29 cellular contexts compared by ENCODE assay signal in genomic region chr2:24206714-24207113, GRCh38. TPM values are rescaled to one million over a fixed set of nuclear protein-coding genes. Genes with fewer than 3 reads are reported as not detected.
"Had no signal": no experiment of that assay in that cellular context is flagged by ENCODE, and none has a peak within 500 bp of the region (broad histone marks: within the 10 kb centered on the region; RNA-seq: fewer than 3 reads in every experiment).

No MANE protein-coding gene starts in this region.

- H3K4me1 ChIP-seq: breast epithelium, pancreas, right atrium auricular region, suprapubic skin, tibial artery, upper lobe of right lung had no signal

- H3K4me2 ChIP-seq: hepatocyte, smooth muscle cell had no signal

- H3K4me1 Mint-ChIP-seq: activated CD4-positive, alpha-beta memory T cell treated with anti-CD3 and anti-CD28 coated beads, Interleukin-2, amount 10 ng/mL, durations not matched to agents 7 days and 5 days; activated naive CD4-positive, alpha-beta T cell treated with anti-CD3 and anti-CD28 coated beads, Interleukin-2, amount 10 ng/mL, durations not matched to agents 7 days and 5 days had no signal

- H3K79me2 ChIP-seq: hepatocyte had no signal

- H3K9me3 Mint-ChIP-seq: activated CD4-positive, alpha-beta memory T cell treated with anti-CD3 and anti-CD28 coated beads, Interleukin-2, amount 10 ng/mL, durations not matched to agents 7 days and 5 days; activated naive CD4-positive, alpha-beta T cell treated with anti-CD3 and anti-CD28 coated beads, Interleukin-2, amount 10 ng/mL, durations not matched to agents 7 days and 5 days; natural killer cell treated with Interleukin-12 subunit alpha and Interleukin-12 subunit beta and Interleukin-15 and Interleukin-18, amount 100 ng/mL, for 72 hours; T-helper 1 cell treated with Interleukin-12 subunit alpha and Interleukin-12 subunit beta and Interleukin-4 antibody, amounts not matched to agents 30 μg/mL and 1 μg/mL, for 36 hours had no signal

- H3K9me3 ChIP-seq: breast epithelium, gastrocnemius medialis, mucosa of descending colon, pancreas, right atrium auricular region, suprapubic skin, tibial artery, upper lobe of right lung had no signal

- H3K27ac Mint-ChIP-seq: activated CD4-positive, alpha-beta memory T cell treated with anti-CD3 and anti-CD28 coated beads, Interleukin-2, amount 10 ng/mL, durations not matched to agents 7 days and 5 days; activated naive CD4-positive, alpha-beta T cell treated with anti-CD3 and anti-CD28 coated beads, Interleukin-2, amount 10 ng/mL, durations not matched to agents 7 days and 5 days; T-helper 1 cell treated with Interleukin-12 subunit alpha and Interleukin-12 subunit beta and Interleukin-4 antibody, amounts not matched to agents 30 μg/mL and 1 μg/mL, for 36 hours had no signal

- H3K27me3 Mint-ChIP-seq: activated CD4-positive, alpha-beta memory T cell treated with anti-CD3 and anti-CD28 coated beads, Interleukin-2, amount 10 ng/mL, durations not matched to agents 7 days and 5 days; activated naive CD4-positive, alpha-beta T cell treated with anti-CD3 and anti-CD28 coated beads, Interleukin-2, amount 10 ng/mL, durations not matched to agents 7 days and 5 days; natural killer cell treated with Interleukin-12 subunit alpha and Interleukin-12 subunit beta and Interleukin-15 and Interleukin-18, amount 100 ng/mL, for 72 hours had no signal

- ATAC-seq: activated CD4-positive, CD25-positive, alpha-beta regulatory T cell treated with anti-CD3 and anti-CD28 coated beads, Interleukin-2, amount 50 U/mL, for 24 hours; gastrocnemius medialis; left cardiac atrium; left ventricle myocardium superior; mucosa of descending colon; natural killer cell treated with Interleukin-12 subunit alpha and Interleukin-12 subunit beta and Interleukin-15 and Interleukin-18, amount 100 ng/mL, for 72 hours; pancreas; upper lobe of right lung had no signal

- H3K4me3 ChIP-seq: breast epithelium, gastrocnemius medialis, hepatocyte, mucosa of descending colon, pancreas, right atrium auricular region, smooth muscle cell, suprapubic skin, tibial artery, upper lobe of right lung had no signal

- H2AFZ ChIP-seq: hepatocyte had no signal

- DNase-seq: activated CD4-positive, alpha-beta memory T cell treated with anti-CD3 and anti-CD28 coated beads, Interleukin-2, amount 10 ng/mL, durations not matched to agents 7 days and 5 days; activated CD4-positive, alpha-beta T cell treated with anti-CD3 and anti-CD28 coated beads for 48 hours; activated naive CD4-positive, alpha-beta T cell treated with anti-CD3 and anti-CD28 coated beads, Interleukin-2, amount 10 ng/mL, durations not matched to agents 7 days and 5 days; central memory CD4-positive, alpha-beta T cell; effector CD8-positive, alpha-beta T cell; erythroblast; gastrocnemius medialis; left cardiac atrium; left ventricle myocardium superior; mucosa of descending colon; pancreas; stimulated activated CD4-positive, alpha-beta T cell treated with anti-CD3 and anti-CD28 coated beads, Interleukin-1b, Interleukin-23, amount 100 ng/mL, for 48 hours; stimulated activated CD4-positive, alpha-beta T cell treated with anti-CD3 and anti-CD28 coated beads, Interleukin-4, amount 100 ng/mL, for 4 hours; stimulated activated CD8-positive, alpha-beta memory T cell treated with anti-CD3 and anti-CD28 coated beads, Interleukin-4, amount 100 ng/mL, for 48 hours; stimulated activated naive CD4-positive, alpha-beta T cell; SW 1271; T1000; tibial artery; upper lobe of right lung; WERI-Rb-1 had no signal

- H3K27me3 ChIP-seq: breast epithelium, gastrocnemius medialis, hepatocyte, pancreas, right atrium auricular region, suprapubic skin, tibial artery, upper lobe of right lung had no signal

- H3K27ac ChIP-seq: breast epithelium, gastrocnemius medialis, hepatocyte, pancreas, right atrium auricular region, suprapubic skin, tibial artery, upper lobe of right lung, WERI-Rb-1 had no signal

- H3K4me3 Mint-ChIP-seq: activated CD4-positive, alpha-beta memory T cell treated with anti-CD3 and anti-CD28 coated beads, Interleukin-2, amount 10 ng/mL, durations not matched to agents 7 days and 5 days; activated naive CD4-positive, alpha-beta T cell treated with anti-CD3 and anti-CD28 coated beads, Interleukin-2, amount 10 ng/mL, durations not matched to agents 7 days and 5 days; natural killer cell treated with Interleukin-12 subunit alpha and Interleukin-12 subunit beta and Interleukin-15 and Interleukin-18, amount 100 ng/mL, for 72 hours; T-helper 1 cell treated with Interleukin-12 subunit alpha and Interleukin-12 subunit beta and Interleukin-4 antibody, amounts not matched to agents 30 μg/mL and 1 μg/mL, for 36 hours had no signal

RNA-seq across cellular contexts. Expression of gene FAM228A, which starts 31.9 kb away (rescaled TPM):
- total RNA-seq: myocyte, smooth muscle cell had no signal
- polyA plus RNA-seq: hepatocyte had no signal
